22 cellular contexts compared by ENCODE assay signal in the genomic region with DNA sequence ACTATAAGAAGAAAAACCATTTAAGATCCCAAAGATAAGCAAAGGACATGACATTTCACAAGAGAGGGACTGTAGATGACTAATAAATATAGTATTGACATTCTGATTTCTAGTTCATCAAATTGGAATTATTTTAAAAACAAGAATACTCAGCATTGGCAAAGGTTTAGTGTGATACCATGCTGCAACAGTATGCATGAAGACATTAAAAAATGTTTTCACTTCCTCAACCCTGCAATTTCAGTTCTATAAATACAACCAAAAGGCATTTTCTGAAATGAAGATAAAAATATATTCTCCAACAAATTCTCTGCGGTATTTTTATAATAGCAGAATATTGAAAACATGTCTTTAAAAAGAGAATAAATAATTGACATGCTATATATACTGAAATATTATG.
"Had no signal": no experiment of that assay in that cellular context is flagged by ENCODE, and none has a peak within 500 bp of the region (broad histone marks: within the 10 kb centered on the region; RNA-seq: fewer than 3 reads in every experiment).

No MANE protein-coding gene starts in this region.

- H3K79me2 ChIP-seq: hepatocyte had no signal

- H3K9me3 Mint-ChIP-seq: activated naive CD8-positive, alpha-beta T cell treated with anti-CD3 and anti-CD28 coated beads, Interleukin-2, amount 10 ng/mL, durations not matched to agents 7 days and 5 days; activated T-helper 2 cell treated with anti-CD3 and anti-CD28 coated beads, Interferon-gamma antibody, Interleukin-2, Interleukin-4, amounts not matched to agents 10 μg/mL and 5 μg/mL and 100 μg/mL, durations not matched to agents 14 hours and 24 hours and 36 hours; endodermal cell; memory B cell; naive thymus-derived CD8-positive, alpha-beta T cell; stimulated activated effector memory CD8-positive, alpha-beta T cell treated with anti-CD3 and anti-CD28 coated beads, Interleukin-12 subunit alpha, Interleukin-12 subunit beta, amount 100 ng/mL, for 72 hours; type B pancreatic cell had no signal

- H3K9me3 ChIP-seq: body of pancreas, mucosa of descending colon, ovary, sigmoid colon, testis had no signal

- H3K27ac Mint-ChIP-seq: activated CD4-positive, alpha-beta T cell treated with anti-CD3 and anti-CD28 coated beads for 36 hours; activated CD8-positive, alpha-beta memory T cell treated with anti-CD3 and anti-CD28 coated beads, Interleukin-2, amount 10 ng/mL, durations not matched to agents 7 days and 5 days; activated T-helper 2 cell treated with anti-CD3 and anti-CD28 coated beads, Interferon-gamma antibody, Interleukin-2, Interleukin-4, amounts not matched to agents 10 μg/mL and 5 μg/mL and 100 μg/mL, durations not matched to agents 14 hours and 24 hours and 36 hours; endodermal cell; stimulated activated effector memory CD8-positive, alpha-beta T cell treated with anti-CD3 and anti-CD28 coated beads, Interleukin-12 subunit alpha, Interleukin-12 subunit beta, amount 100 ng/mL, for 72 hours; type B pancreatic cell had no signal

- H3K4me2 ChIP-seq: hepatocyte had no signal

- DNase-seq: activated CD4-positive, alpha-beta T cell treated with anti-CD3 and anti-CD28 coated beads for 36 hours; activated CD4-positive, alpha-beta T cell treated with anti-CD3 and anti-CD28 coated beads, Interleukin-2, amount 50 U/mL, for 48 hours; activated CD8-positive, alpha-beta memory T cell treated with anti-CD3 and anti-CD28 coated beads, Interleukin-2, amount 10 ng/mL, durations not matched to agents 7 days and 5 days; activated naive CD4-positive, alpha-beta T cell treated with Interleukin-2 at 50 U/mL for 16 hours; activated naive CD8-positive, alpha-beta T cell treated with anti-CD3 and anti-CD28 coated beads, Interleukin-2, amount 10 ng/mL, durations not matched to agents 7 days and 5 days; amygdala; body of pancreas; caudate nucleus; endodermal cell; foreskin fibroblast; mucosa of descending colon; ovary; sigmoid colon; stimulated activated CD4-positive, alpha-beta T cell treated with anti-CD3 and anti-CD28 coated beads, Interleukin-4, amount 100 ng/mL, for 24 hours; testis had no signal

- ATAC-seq: activated CD4-positive, alpha-beta T cell treated with anti-CD3 and anti-CD28 coated beads for 36 hours; activated CD8-positive, alpha-beta memory T cell treated with anti-CD3 and anti-CD28 coated beads, Interleukin-2, amount 10 ng/mL, durations not matched to agents 7 days and 5 days; body of pancreas; mucosa of descending colon; naive thymus-derived CD8-positive, alpha-beta T cell; stimulated activated effector memory CD8-positive, alpha-beta T cell treated with anti-CD3 and anti-CD28 coated beads, Interleukin-12 subunit alpha, Interleukin-12 subunit beta, amount 100 ng/mL, for 72 hours had no signal

- H3K36me3 ChIP-seq: ovary, sigmoid colon had no signal

- H3K36me3 Mint-ChIP-seq: memory B cell, type B pancreatic cell had no signal

- H3K27me3 Mint-ChIP-seq: activated CD4-positive, alpha-beta T cell treated with anti-CD3 and anti-CD28 coated beads for 36 hours; memory B cell; naive thymus-derived CD8-positive, alpha-beta T cell had no signal

- H3K4me3 ChIP-seq: body of pancreas, hepatocyte, mucosa of descending colon, ovary, sigmoid colon, testis had no signal

- H3K4me3 Mint-ChIP-seq: activated CD4-positive, alpha-beta T cell treated with anti-CD3 and anti-CD28 coated beads for 36 hours; activated CD8-positive, alpha-beta memory T cell treated with anti-CD3 and anti-CD28 coated beads, Interleukin-2, amount 10 ng/mL, durations not matched to agents 7 days and 5 days; endodermal cell had no signal

- H2AFZ ChIP-seq: hepatocyte had no signal

- H3K27ac ChIP-seq: body of pancreas, epithelial cell of prostate, hepatocyte, ovary, sigmoid colon, testis had no signal

- H3K27me3 ChIP-seq: body of pancreas, hepatocyte, ovary, sigmoid colon, testis had no signal
